Comparison of ENCODE assay signal across 25 cellular contexts in the genomic region with DNA sequence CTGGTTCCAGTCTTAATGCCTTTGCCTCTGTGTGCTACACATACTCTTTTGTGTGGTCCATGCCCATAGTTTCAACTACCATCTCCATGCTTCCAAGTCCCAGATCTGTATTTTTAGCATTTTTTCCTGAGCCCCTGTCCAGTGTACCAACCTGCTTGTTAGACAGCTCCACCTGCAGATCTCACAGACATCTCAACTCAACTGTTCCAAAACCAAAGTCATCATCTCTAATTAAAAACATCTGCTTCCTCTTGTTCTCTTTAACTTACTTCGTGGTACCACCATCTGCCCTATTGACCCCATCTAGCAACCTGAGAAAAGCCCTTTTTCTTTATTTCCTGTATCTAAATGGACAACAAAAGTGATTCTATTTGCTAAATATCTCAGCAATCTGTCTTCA. TPM values are rescaled to one million over a fixed set of nuclear protein-coding genes. Genes with fewer than 3 reads are reported as not detected.
DNase-seq lines count a peak whose midpoint lies in the region; ATAC-seq lines count a peak whose summit lies in the region.
"Had no signal": no experiment of that assay in that cellular context is flagged by ENCODE, and none has a peak within 500 bp of the region (broad histone marks: within the 10 kb centered on the region; RNA-seq: fewer than 3 reads in every experiment).

No MANE protein-coding gene starts in this region.

- no peak overlapping the region for H3K4me3 Mint-ChIP-seq in T-helper 17 cell
- H3K4me3 Mint-ChIP-seq: CD4-positive, alpha-beta memory T cell; HFFc6 had no signal

- H3K14ac ChIP-seq in mesenchymal stem cell (ENCODE audit: low read length in 2 of 2), result no peak overlapping the region

- H3K18ac ChIP-seq in mesenchymal stem cell (ENCODE audit: low read depth in 1 of 2, low read length in 2 of 2), result no peak overlapping the region

- no peak overlapping the region for H3K4me3 ChIP-seq in BLaER1 treated with 17β-estradiol and CSF1 and Interleukin-3, amounts not matched to agents 10 nM and 100 nM
- no peak overlapping the region for H3K4me3 ChIP-seq in mesenchymal stem cell (ENCODE audit: insufficient read depth in 1 of 2, low read depth in 1 of 2, low read length in 2 of 2)
- H3K4me3 ChIP-seq: SK-N-MC had no signal

- H3K4ac ChIP-seq in mesenchymal stem cell (ENCODE audit: low read depth in 1 of 2, low read length in 2 of 2), result no peak overlapping the region

- in situ Hi-C loops in KBM-7 (cut with MboI; ENCODE audit: low pct_unique_long_range_greater_than_20kb, low sequenced_read_pairs), result no loop called here

- no peaks in the 10 kb centered on the region for H3K36me3 ChIP-seq in BLaER1 treated with 17β-estradiol and CSF1 and Interleukin-3, amounts not matched to agents 10 nM and 100 nM
- H3K36me3 ChIP-seq in mesenchymal stem cell (ENCODE audit: control insufficient read depth in 1 of 2, insufficient read depth in 2 of 2, low read depth in 1 of 2, low read length in 2 of 2), result no peaks in the 10 kb centered on the region

- no peak overlapping the region for H3K9ac ChIP-seq in BLaER1 treated with 17β-estradiol and CSF1 and Interleukin-3, amounts not matched to agents 10 nM and 100 nM
- no peak overlapping the region for H3K9ac ChIP-seq in mesenchymal stem cell (ENCODE audit: low read length)

- H2AK5ac ChIP-seq in mesenchymal stem cell (ENCODE audit: low read length, severe bottlenecking), result peak overlapping the region; percentile 69

- H2BK120ac ChIP-seq in mesenchymal stem cell (ENCODE audit: low read depth, low read length), result no peak overlapping the region

- H3K27ac ChIP-seq in BLaER1 treated with 17β-estradiol and CSF1 and Interleukin-3, amounts not matched to agents 10 nM and 100 nM, result no peak overlapping the region
- H3K27ac ChIP-seq in mesenchymal stem cell (ENCODE audit: low read length, poor library complexity, severe bottlenecking), result no peak overlapping the region
- H3K27ac ChIP-seq: RWPE1, SK-N-MC had no signal

- no peak overlapping the region for H4K91ac ChIP-seq in mesenchymal stem cell (ENCODE audit: low read length)

- no peaks in the 10 kb centered on the region for H4K20me1 ChIP-seq in BLaER1 treated with 17β-estradiol and CSF1 and Interleukin-3, amounts not matched to agents 10 nM and 100 nM

- H2AFZ ChIP-seq in mesenchymal stem cell (ENCODE audit: low read depth, low read length), result no peak overlapping the region

- no peaks in the 10 kb centered on the region for H3K27me3 ChIP-seq in BLaER1 treated with 17β-estradiol and CSF1 and Interleukin-3, amounts not matched to agents 10 nM and 100 nM
- H3K27me3 ChIP-seq in mesenchymal stem cell (ENCODE audit: control insufficient read depth in 1 of 2, insufficient read depth in 1 of 2, low read length in 2 of 2), result no peaks in the 10 kb centered on the region

- H2BK15ac ChIP-seq in mesenchymal stem cell (ENCODE audit: low read depth, poor library complexity, severe bottlenecking), result no peak overlapping the region

- H3K79me1 ChIP-seq in mesenchymal stem cell (replicated peaks; ENCODE audit: low read length, poor library complexity, severe bottlenecking), result no peaks in the 10 kb centered on the region

- 24% methylated on average over 1 of the region's 1 CpG for WGBS in mesenchymal stem cell

- ATAC-seq in T-helper 17 cell, result no peak
- ATAC-seq: HepG2 had no signal

- DNase-seq in KBM-7, result peak; percentile 34
- DNase-seq in T-helper 17 cell, result no peak
- DNase-seq in mesenchymal stem cell, result no peak
- DNase-seq in central memory CD4-positive, alpha-beta T cell, result no peak
- DNase-seq in GOT3 (lab: John Stamatoyannopoulos, UW), result no peak
- no peak for DNase-seq in activated CD4-positive, alpha-beta T cell treated with anti-CD3 and anti-CD28 coated beads, Interleukin-2, amount 50 U/mL, for 4 hours
- DNase-seq: C1 segment of cervical spinal cord; CD4-positive, alpha-beta memory T cell; COR-L47; DMS53; EL; GDM1; H7; HFFc6; KG1; MM.1S; NCI-H2029; NCI-H446 treated with DMSO at 0.1 percent for 48 hours; NCI-H526; NCI-H82; SHP77 treated with DMSO at 0.1 percent for 48 hours had no signal

- no peak overlapping the region for H2BK5ac ChIP-seq in mesenchymal stem cell (ENCODE audit: low read depth, low read length, poor library complexity, severe bottlenecking)

- no peaks in the 10 kb centered on the region for H3K9me3 ChIP-seq in BLaER1 treated with 17β-estradiol and CSF1 and Interleukin-3, amounts not matched to agents 10 nM and 100 nM (replicated peaks in 1 of 11)
- H3K9me3 ChIP-seq in T-helper 17 cell (ENCODE audit: control insufficient read depth, low read length, poor library complexity, severe bottlenecking) (no peaks in the 10 kb centered on the region), mesenchymal stem cell (ENCODE audit: control insufficient read depth, low read length) (no peaks in the 10 kb centered on the region)

- H3K27me3 Mint-ChIP-seq in T-helper 17 cell, result no peaks in the 10 kb centered on the region
- H3K27me3 Mint-ChIP-seq: CD4-positive, alpha-beta memory T cell had no signal

- peaks cover 6% of the 10 kb centered on the region for H3K36me3 Mint-ChIP-seq in T-helper 17 cell (ENCODE audit: low read depth)

- no peak overlapping the region for H3K23ac ChIP-seq in mesenchymal stem cell (ENCODE audit: low read length in 2 of 2)

- peak overlapping the region; percentile 83 for H3K27ac Mint-ChIP-seq in T-helper 17 cell
- H3K27ac Mint-ChIP-seq: HFFc6 had no signal

- H3K4me1 ChIP-seq in BLaER1 treated with 17β-estradiol and CSF1 and Interleukin-3, amounts not matched to agents 10 nM and 100 nM, result peaks cover 0 to 64% (median 40%) of the 10 kb centered on the region in 10 experiments; a peak in 17 of 20 replicates
- H3K4me1 ChIP-seq in mesenchymal stem cell (ENCODE audit: control insufficient read depth, insufficient read depth, low read depth, low read length), result peaks cover 6% of the 10 kb centered on the region

- peaks cover 13% of the 10 kb centered on the region for H3K4me1 Mint-ChIP-seq in T-helper 17 cell

- H4K8ac ChIP-seq in mesenchymal stem cell (ENCODE audit: low read length), result no peak overlapping the region

- peak overlapping the region in 9 of 11 experiments; percentile 22 to 77 (median 49); a peak in 17 of 22 replicates for H3K4me2 ChIP-seq in BLaER1 treated with 17β-estradiol and CSF1 and Interleukin-3, amounts not matched to agents 10 nM and 100 nM
- no peak overlapping the region for H3K4me2 ChIP-seq in mesenchymal stem cell (ENCODE audit: low read length, poor library complexity, severe bottlenecking)

- H2BK12ac ChIP-seq in mesenchymal stem cell (ENCODE audit: low read length in 2 of 2), result no peak overlapping the region

RNA-seq across cellular contexts. Expression of a gene that starts 8.6 kb away (rescaled TPM):
- 100 to 1,000 TPM; 156 to 178 TPM for total RNA-seq in T-helper 17 cell
- 10.2 TPM for polyA plus RNA-seq in mesenchymal stem cell (2013, experiment 1 of 2)
- polyA plus RNA-seq in mesenchymal stem cell (2013, experiment 2 of 2), result 9.5 TPM

RNA-seq across cellular contexts. Expression of a gene that starts 26.3 kb away (rescaled TPM):
- 100 to 1,000 TPM; 183 to 184 TPM for total RNA-seq in T-helper 17 cell
- 757 TPM for polyA plus RNA-seq in mesenchymal stem cell (2013, experiment 1 of 2)
- polyA plus RNA-seq in mesenchymal stem cell (2013, experiment 2 of 2), result 746 TPM
